8 cellular contexts compared by ENCODE assay signal in the genomic region with DNA sequence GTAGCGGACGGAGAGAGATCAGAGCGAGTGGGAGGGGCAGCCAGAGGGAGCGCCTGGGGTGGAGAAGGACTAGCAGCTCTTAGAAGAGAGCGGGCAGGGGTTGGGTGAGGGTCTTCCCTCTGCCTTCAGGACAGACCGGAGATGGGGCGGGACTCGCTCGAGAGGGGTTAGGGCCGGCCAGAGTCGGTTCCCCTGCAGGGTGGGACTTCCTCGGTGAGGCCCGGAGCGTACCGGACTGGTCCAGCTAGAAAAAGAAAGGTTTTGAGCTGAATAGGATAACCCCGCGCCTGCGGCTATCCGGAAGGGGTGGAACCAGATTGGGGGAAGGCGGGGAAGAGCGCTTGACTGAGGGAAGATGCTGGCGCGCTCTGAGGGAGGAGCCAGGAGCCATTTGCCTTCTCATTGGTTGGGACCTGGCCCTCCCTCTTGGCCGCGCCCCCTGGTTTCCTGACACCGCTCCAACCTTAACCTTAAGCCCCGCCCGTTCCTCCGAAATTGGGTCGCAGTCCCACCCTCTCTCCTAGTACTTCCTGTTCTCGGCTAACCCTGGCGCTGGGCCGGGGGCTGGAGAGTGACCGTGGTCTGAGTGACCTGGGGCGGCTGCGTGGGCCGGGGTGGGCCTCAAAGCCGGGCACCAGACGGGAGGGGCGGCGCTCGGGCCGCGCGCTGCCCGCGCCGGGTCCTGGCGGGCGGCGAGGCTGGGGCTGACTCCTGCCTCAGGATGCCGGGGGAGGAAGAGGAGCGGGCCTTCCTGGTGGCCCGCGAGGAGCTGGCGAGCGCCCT. TPM values are rescaled to one million over a fixed set of nuclear protein-coding genes. Genes with fewer than 3 reads are reported as not detected.
A peak's percentile ranks its signal among the peaks of the same experiment; 100 is the strongest.
DNase-seq lines count a peak whose midpoint lies in the region; ATAC-seq and TF ChIP-seq lines count a peak whose summit lies in the region.

Gene RNF31 (plus strand): TSS at position 521 of the 783 bp plus-strand sequence. CDS start 201 bp downstream, at position 722.

- H3K36me3 Mint-ChIP-seq in activated naive CD4-positive, alpha-beta T cell treated with anti-CD3 and anti-CD28 coated beads, Interleukin-2, amount 50 U/mL, for 24 hours = peaks cover 12% of the 10 kb centered on the region

- H3K27ac ChIP-seq in osteoblast (ENCODE audit: low read depth, low read length) (peak within 1 kb of the TSS; percentile 62), thoracic aorta (peak within 1 kb of the TSS; percentile 87 to 88)

- peaks cover 11% of the 10 kb centered on the region for H4K20me1 ChIP-seq in osteoblast (ENCODE audit: insufficient read depth, low read length)

- peak within 1 kb of the TSS; percentile 82 for H3K4me2 ChIP-seq in osteoblast (ENCODE audit: insufficient read depth, low read length)

- ATAC-seq in HG02588 (IDR thresholded peaks at IDR 0.05; ENCODE audit: unreplicated experiment) (peak; percentile 80), SK-N-SH treated with all-trans-retinoic acid at 6 μM for 48 hours (peak; percentile 96), thoracic aorta (ENCODE audit: insufficient number of reproducible peaks, low FRiP score, low read depth) (peak; percentile 91)

- peak within 1 kb of the TSS; percentile 100 for H3K4me3 ChIP-seq in GM06990 (replicated peaks; ENCODE audit: low read depth, low read length)
- peak within 1 kb of the TSS; percentile 84 for H3K4me3 ChIP-seq in osteoblast (ENCODE audit: insufficient read depth, low read length)
- peak within 1 kb of the TSS; percentile 92 for H3K4me3 ChIP-seq in thoracic aorta

- peak; percentile 93 for DNase-seq in GM06990 (ENCODE audit: extremely low read depth, insufficient read length)
- peak; percentile 99 for DNase-seq in NCI-H1092 (lab: John Stamatoyannopoulos, UW)
- DNase-seq in glomerular endothelial cell (ENCODE audit: extremely low read depth, low read depth, low spot score) = peak; percentile 71
- peak; percentile 100 for DNase-seq in osteoblast (ENCODE audit: insufficient read length, low spot score, missing footprints)
- peak; percentile 96 for DNase-seq in thoracic aorta (ENCODE audit: low spot score)

- peak within 1 kb of the TSS; percentile 98 for H3K27ac Mint-ChIP-seq in activated naive CD4-positive, alpha-beta T cell treated with anti-CD3 and anti-CD28 coated beads, Interleukin-2, amount 50 U/mL, for 24 hours

- H3K4me3 Mint-ChIP-seq in activated naive CD4-positive, alpha-beta T cell treated with anti-CD3 and anti-CD28 coated beads, Interleukin-2, amount 50 U/mL, for 24 hours = peak within 1 kb of the TSS; percentile 99

- H3K9me3 ChIP-seq in osteoblast (ENCODE audit: low read depth, low read length) (no peaks in the 10 kb centered on the region), thoracic aorta (no peaks in the 10 kb centered on the region)

- H3K27me3 Mint-ChIP-seq in activated naive CD4-positive, alpha-beta T cell treated with anti-CD3 and anti-CD28 coated beads, Interleukin-2, amount 50 U/mL, for 24 hours = no peaks in the 10 kb centered on the region

- peaks cover 37% of the 10 kb centered on the region for H3K36me3 ChIP-seq in GM06990 (ENCODE audit: control insufficient read depth, insufficient read depth, low read length)
- H3K36me3 ChIP-seq in osteoblast (ENCODE audit: insufficient read depth, low read length) = peaks cover 39% of the 10 kb centered on the region
- H3K36me3 ChIP-seq in thoracic aorta = peaks cover 26% of the 10 kb centered on the region

- H3K9me3 Mint-ChIP-seq in activated naive CD4-positive, alpha-beta T cell treated with anti-CD3 and anti-CD28 coated beads, Interleukin-2, amount 50 U/mL, for 24 hours = no peaks in the 10 kb centered on the region

- H3K4me1 ChIP-seq in osteoblast (ENCODE audit: insufficient read depth, low read length) (peaks cover 42% of the 10 kb centered on the region), thoracic aorta (ENCODE audit: control insufficient read depth in 1 of 2, low read depth in 2 of 2) (peaks cover 14 to 33% of the 10 kb centered on the region in 2 donors)

- H3K27me3 ChIP-seq in GM06990 (replicated peaks; ENCODE audit: control insufficient read depth, insufficient read depth, low read length) = no peaks in the 10 kb centered on the region
- H3K27me3 ChIP-seq in osteoblast (ENCODE audit: insufficient read depth, low read length) = no peaks in the 10 kb centered on the region
- H3K27me3 ChIP-seq in thoracic aorta (replicated peaks; ENCODE audit: insufficient read depth) = no peaks in the 10 kb centered on the region

- TF ChIP-seq CTCF in GM06990 (IDR thresholded peaks at IDR 0.05; ENCODE audit: insufficient read depth, low read length, poor library complexity, severe bottlenecking) = no peak
- no peak for TF ChIP-seq CTCF in osteoblast (IDR thresholded peaks at IDR 0.05; ENCODE audit: extremely low read depth, low read depth, low read length)
- TF ChIP-seq CTCF in thoracic aorta (IDR thresholded peaks at IDR 0.05) = no peak

- peaks cover 53% of the 10 kb centered on the region for H3K79me2 ChIP-seq in osteoblast (ENCODE audit: insufficient read depth, low read length)

- peak within 1 kb of the TSS; percentile 87 for H2AFZ ChIP-seq in osteoblast (ENCODE audit: low read length)

- H3K4me1 Mint-ChIP-seq in activated naive CD4-positive, alpha-beta T cell treated with anti-CD3 and anti-CD28 coated beads, Interleukin-2, amount 50 U/mL, for 24 hours = peaks cover 61% of the 10 kb centered on the region

TF ChIP-seq in SK-N-SH treated with all-trans-retinoic acid at 6 μM for 48 hours, 23 proteins besides CTCF, POLR2A, EP300 and RAD21 (continues in another document):
- no peak for TF ChIP-seq TCF4 (CRISPR knock-in tag; IDR thresholded peaks at IDR 0.05; ENCODE audit: borderline replicate concordance)
- no peak for TF ChIP-seq TOX (CRISPR knock-in tag; IDR thresholded peaks at IDR 0.05; ENCODE audit: borderline replicate concordance)
- TF ChIP-seq PPARA (CRISPR knock-in tag; IDR thresholded peaks at IDR 0.05; ENCODE audit: borderline replicate concordance) = no peak
- no peak for TF ChIP-seq ZNF565 (CRISPR knock-in tag; conservative IDR thresholded peaks at IDR 0.05; ENCODE audit: low read depth)
- no peak for TF ChIP-seq TSHZ2 (CRISPR knock-in tag; IDR thresholded peaks at IDR 0.05)
- TF ChIP-seq OSR1 (CRISPR knock-in tag; IDR thresholded peaks at IDR 0.05) = no peak
- TF ChIP-seq ZNF70 (CRISPR knock-in tag; IDR thresholded peaks at IDR 0.05) = no peak
- TF ChIP-seq, protein P1, sequence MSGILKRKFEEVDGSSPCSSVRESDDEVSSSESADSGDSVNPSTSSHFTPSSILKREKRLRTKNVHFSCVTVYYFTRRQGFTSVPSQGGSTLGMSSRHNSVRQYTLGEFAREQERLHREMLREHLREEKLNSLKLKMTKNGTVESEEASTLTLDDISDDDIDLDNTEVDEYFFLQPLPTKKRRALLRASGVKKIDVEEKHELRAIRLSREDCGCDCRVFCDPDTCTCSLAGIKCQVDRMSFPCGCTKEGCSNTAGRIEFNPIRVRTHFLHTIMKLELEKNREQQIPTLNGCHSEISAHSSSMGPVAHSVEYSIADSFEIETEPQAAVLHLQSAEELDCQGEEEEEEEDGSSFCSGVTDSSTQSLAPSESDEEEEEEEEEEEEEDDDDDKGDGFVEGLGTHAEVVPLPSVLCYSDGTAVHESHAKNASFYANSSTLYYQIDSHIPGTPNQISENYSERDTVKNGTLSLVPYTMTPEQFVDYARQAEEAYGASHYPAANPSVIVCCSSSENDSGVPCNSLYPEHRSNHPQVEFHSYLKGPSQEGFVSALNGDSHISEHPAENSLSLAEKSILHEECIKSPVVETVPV (CRISPR knock-in tag; IDR thresholded peaks at IDR 0.05) = no peak
- TF ChIP-seq PATZ1 (CRISPR knock-in tag; IDR thresholded peaks at IDR 0.05; ENCODE audit: borderline replicate concordance) = no peak
- no peak for TF ChIP-seq GLIS3 (CRISPR knock-in tag; IDR thresholded peaks at IDR 0.05)
- no peak for TF ChIP-seq ZC3H10 (CRISPR knock-in tag; IDR thresholded peaks at IDR 0.05)

RNA-seq across cellular contexts. Expression of gene RNF31, which starts in this region (rescaled TPM):
- total RNA-seq in glomerular endothelial cell (42.1 and 77.5 TPM in 2 replicates), osteoblast (43.9 and 49.6 TPM in 2 replicates), thoracic aorta (10 to 100 TPM; 60.4 to 94.6 TPM)

Comparison
In these comparisons a context has a peak if more than half of its experiments do, and no peak if none do; other contexts are left out.
1. Peak in every context shown above with its lines: DNase-seq, ATAC-seq, H3K4me3 ChIP-seq and H3K27ac ChIP-seq.